1 cellular context compared by ENCODE assay signal in genomic region chr9:99222416-99223280, GRCh38.
TF ChIP-seq lines count a peak whose summit lies in the region.

No MANE protein-coding gene starts in this region.

TF ChIP-seq in K562, 482 proteins besides CTCF, POLR2A, EP300 and RAD21 (continued from another document and continues in another):
- TF ChIP-seq, protein P1, sequence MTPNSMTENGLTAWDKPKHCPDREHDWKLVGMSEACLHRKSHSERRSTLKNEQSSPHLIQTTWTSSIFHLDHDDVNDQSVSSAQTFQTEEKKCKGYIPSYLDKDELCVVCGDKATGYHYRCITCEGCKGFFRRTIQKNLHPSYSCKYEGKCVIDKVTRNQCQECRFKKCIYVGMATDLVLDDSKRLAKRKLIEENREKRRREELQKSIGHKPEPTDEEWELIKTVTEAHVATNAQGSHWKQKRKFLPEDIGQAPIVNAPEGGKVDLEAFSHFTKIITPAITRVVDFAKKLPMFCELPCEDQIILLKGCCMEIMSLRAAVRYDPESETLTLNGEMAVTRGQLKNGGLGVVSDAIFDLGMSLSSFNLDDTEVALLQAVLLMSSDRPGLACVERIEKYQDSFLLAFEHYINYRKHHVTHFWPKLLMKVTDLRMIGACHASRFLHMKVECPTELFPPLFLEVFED (CRISPR knock-in tag; conservative IDR thresholded peaks at IDR 0.05), result no peak
- TF ChIP-seq MECOM (CRISPR knock-in tag; IDR thresholded peaks at IDR 0.05) (no peak), ZBTB33 (CRISPR knock-in tag; IDR thresholded peaks at IDR 0.05) (no peak), MAX (CRISPR knock-in tag; IDR thresholded peaks at IDR 0.05) (no peak), ZNF507 (tag; conservative IDR thresholded peaks at IDR 0.05) (no peak), PHF8 (IDR thresholded peaks at IDR 0.05; ENCODE audit: borderline replicate concordance, low read length) (no peak), E2F6 (IDR thresholded peaks at IDR 0.05; ENCODE audit: borderline replicate concordance in 1 of 2, extremely low read depth in 1 of 2, insufficient read depth in 1 of 2, insufficient read length in 1 of 2, low read depth in 1 of 2, low read length in 1 of 2, poor library complexity in 1 of 2, severe bottlenecking in 1 of 2) (no peak), MEF2A (IDR thresholded peaks at IDR 0.05; ENCODE audit: control insufficient read depth, low read depth, low read length) (no peak), ZNF76 (CRISPR knock-in tag; IDR thresholded peaks at IDR 0.05; ENCODE audit: borderline replicate concordance) (no peak), HMGXB4 (CRISPR knock-in tag; IDR thresholded peaks at IDR 0.05) (no peak), U2AF2 (optimal IDR thresholded peaks at IDR 0.05; ENCODE audit: low read depth, low read length) (no peak), BACH1 (tag; IDR thresholded peaks at IDR 0.05) (no peak), KLF10 (CRISPR knock-in tag; IDR thresholded peaks at IDR 0.05) (no peak), DNMT1 (IDR thresholded peaks at IDR 0.05) (no peak), LARP7 (IDR thresholded peaks at IDR 0.05) (no peak), ETS2 (tag; IDR thresholded peaks at IDR 0.05; ENCODE audit: borderline replicate concordance, poor library complexity, severe bottlenecking) (no peak), HMG20B (CRISPR knock-in tag; IDR thresholded peaks at IDR 0.05) (no peak), RFX5 (IDR thresholded peaks at IDR 0.05; ENCODE audit: low read depth, low read length) (no peak), TEAD2 (tag; IDR thresholded peaks at IDR 0.05) (no peak), ARID1B (IDR thresholded peaks at IDR 0.05) (0 out of 2 replicates have a peak, but pooled peaks have one; percentile 1), TAF1 (IDR thresholded peaks at IDR 0.05; ENCODE audit: control insufficient read depth, extremely low read depth, insufficient read depth, low read length, severe bottlenecking) (peak; percentile 16), GTF2F1 (IDR thresholded peaks at IDR 0.05; ENCODE audit: low read depth, low read length) (no peak), ZNF57 (CRISPR knock-in tag; IDR thresholded peaks at IDR 0.05) (no peak), ZFP91 (CRISPR knock-in tag; IDR thresholded peaks at IDR 0.05) (no peak), SIRT6 (IDR thresholded peaks at IDR 0.05; ENCODE audit: low read depth, low read length) (no peak), TBL1XR1 (IDR thresholded peaks at IDR 0.05; ENCODE audit: low read length in 2 of 2) (no peak), BCL6 (CRISPR knock-in tag; IDR thresholded peaks at IDR 0.05) (no peak), ZNF717 (CRISPR knock-in tag; IDR thresholded peaks at IDR 0.05) (no peak), ATF3 (IDR thresholded peaks at IDR 0.05) (no peak), ATF3 (CRISPR knock-in tag; conservative IDR thresholded peaks at IDR 0.05) (no peak)
- TF ChIP-seq, protein P2, sequence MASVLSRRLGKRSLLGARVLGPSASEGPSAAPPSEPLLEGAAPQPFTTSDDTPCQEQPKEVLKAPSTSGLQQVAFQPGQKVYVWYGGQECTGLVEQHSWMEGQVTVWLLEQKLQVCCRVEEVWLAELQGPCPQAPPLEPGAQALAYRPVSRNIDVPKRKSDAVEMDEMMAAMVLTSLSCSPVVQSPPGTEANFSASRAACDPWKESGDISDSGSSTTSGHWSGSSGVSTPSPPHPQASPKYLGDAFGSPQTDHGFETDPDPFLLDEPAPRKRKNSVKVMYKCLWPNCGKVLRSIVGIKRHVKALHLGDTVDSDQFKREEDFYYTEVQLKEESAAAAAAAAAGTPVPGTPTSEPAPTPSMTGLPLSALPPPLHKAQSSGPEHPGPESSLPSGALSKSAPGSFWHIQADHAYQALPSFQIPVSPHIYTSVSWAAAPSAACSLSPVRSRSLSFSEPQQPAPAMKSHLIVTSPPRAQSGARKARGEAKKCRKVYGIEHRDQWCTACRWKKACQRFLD (CRISPR knock-in tag; IDR thresholded peaks at IDR 0.05), result no peak
- TF ChIP-seq, protein P3, sequence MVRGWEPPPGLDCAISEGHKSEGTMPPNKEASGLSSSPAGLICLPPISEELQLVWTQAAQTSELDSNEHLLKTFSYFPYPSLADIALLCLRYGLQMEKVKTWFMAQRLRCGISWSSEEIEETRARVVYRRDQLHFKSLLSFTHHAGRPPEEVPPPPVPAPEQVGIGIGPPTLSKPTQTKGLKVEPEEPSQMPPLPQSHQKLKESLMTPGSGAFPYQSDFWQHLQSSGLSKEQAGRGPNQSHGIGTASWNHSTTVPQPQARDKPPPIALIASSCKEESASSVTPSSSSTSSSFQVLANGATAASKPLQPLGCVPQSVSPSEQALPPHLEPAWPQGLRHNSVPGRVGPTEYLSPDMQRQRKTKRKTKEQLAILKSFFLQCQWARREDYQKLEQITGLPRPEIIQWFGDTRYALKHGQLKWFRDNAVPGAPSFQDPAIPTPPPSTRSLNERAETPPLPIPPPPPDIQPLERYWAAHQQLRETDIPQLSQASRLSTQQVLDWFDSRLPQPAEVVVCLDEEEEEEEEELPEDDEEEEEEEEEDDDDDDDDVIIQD (CRISPR knock-in tag; IDR thresholded peaks at IDR 0.05), result no peak
- TF ChIP-seq, protein P4, sequence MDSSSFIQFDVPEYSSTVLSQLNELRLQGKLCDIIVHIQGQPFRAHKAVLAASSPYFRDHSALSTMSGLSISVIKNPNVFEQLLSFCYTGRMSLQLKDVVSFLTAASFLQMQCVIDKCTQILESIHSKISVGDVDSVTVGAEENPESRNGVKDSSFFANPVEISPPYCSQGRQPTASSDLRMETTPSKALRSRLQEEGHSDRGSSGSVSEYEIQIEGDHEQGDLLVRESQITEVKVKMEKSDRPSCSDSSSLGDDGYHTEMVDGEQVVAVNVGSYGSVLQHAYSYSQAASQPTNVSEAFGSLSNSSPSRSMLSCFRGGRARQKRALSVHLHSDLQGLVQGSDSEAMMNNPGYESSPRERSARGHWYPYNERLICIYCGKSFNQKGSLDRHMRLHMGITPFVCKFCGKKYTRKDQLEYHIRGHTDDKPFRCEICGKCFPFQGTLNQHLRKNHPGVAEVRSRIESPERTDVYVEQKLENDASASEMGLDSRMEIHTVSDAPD (CRISPR knock-in tag; IDR thresholded peaks at IDR 0.05), result no peak
- TF ChIP-seq, protein P5, sequence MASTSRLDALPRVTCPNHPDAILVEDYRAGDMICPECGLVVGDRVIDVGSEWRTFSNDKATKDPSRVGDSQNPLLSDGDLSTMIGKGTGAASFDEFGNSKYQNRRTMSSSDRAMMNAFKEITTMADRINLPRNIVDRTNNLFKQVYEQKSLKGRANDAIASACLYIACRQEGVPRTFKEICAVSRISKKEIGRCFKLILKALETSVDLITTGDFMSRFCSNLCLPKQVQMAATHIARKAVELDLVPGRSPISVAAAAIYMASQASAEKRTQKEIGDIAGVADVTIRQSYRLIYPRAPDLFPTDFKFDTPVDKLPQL (IDR thresholded peaks at IDR 0.05; ENCODE audit: extremely low read depth, insufficient read length), result no peak
- TF ChIP-seq, protein P6, sequence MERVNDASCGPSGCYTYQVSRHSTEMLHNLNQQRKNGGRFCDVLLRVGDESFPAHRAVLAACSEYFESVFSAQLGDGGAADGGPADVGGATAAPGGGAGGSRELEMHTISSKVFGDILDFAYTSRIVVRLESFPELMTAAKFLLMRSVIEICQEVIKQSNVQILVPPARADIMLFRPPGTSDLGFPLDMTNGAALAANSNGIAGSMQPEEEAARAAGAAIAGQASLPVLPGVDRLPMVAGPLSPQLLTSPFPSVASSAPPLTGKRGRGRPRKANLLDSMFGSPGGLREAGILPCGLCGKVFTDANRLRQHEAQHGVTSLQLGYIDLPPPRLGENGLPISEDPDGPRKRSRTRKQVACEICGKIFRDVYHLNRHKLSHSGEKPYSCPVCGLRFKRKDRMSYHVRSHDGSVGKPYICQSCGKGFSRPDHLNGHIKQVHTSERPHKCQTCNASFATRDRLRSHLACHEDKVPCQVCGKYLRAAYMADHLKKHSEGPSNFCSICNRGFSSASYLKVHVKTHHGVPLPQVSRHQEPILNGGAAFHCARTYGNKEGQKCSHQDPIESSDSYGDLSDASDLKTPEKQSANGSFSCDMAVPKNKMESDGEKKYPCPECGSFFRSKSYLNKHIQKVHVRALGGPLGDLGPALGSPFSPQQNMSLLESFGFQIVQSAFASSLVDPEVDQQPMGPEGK (CRISPR knock-in tag; IDR thresholded peaks at IDR 0.05; ENCODE audit: borderline replicate concordance), result no peak
- TF ChIP-seq, protein P7, sequence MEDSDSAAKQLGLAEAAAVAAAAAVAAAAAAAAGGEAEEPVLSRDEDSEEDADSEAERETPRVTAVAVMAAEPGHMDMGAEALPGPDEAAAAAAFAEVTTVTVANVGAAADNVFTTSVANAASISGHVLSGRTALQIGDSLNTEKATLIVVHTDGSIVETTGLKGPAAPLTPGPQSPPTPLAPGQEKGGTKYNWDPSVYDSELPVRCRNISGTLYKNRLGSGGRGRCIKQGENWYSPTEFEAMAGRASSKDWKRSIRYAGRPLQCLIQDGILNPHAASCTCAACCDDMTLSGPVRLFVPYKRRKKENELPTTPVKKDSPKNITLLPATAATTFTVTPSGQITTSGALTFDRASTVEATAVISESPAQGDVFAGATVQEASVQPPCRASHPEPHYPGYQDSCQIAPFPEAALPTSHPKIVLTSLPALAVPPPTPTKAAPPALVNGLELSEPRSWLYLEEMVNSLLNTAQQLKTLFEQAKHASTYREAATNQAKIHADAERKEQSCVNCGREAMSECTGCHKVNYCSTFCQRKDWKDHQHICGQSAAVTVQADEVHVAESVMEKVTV (CRISPR knock-in tag; IDR thresholded peaks at IDR 0.05), result no peak
- TF ChIP-seq, protein P8, sequence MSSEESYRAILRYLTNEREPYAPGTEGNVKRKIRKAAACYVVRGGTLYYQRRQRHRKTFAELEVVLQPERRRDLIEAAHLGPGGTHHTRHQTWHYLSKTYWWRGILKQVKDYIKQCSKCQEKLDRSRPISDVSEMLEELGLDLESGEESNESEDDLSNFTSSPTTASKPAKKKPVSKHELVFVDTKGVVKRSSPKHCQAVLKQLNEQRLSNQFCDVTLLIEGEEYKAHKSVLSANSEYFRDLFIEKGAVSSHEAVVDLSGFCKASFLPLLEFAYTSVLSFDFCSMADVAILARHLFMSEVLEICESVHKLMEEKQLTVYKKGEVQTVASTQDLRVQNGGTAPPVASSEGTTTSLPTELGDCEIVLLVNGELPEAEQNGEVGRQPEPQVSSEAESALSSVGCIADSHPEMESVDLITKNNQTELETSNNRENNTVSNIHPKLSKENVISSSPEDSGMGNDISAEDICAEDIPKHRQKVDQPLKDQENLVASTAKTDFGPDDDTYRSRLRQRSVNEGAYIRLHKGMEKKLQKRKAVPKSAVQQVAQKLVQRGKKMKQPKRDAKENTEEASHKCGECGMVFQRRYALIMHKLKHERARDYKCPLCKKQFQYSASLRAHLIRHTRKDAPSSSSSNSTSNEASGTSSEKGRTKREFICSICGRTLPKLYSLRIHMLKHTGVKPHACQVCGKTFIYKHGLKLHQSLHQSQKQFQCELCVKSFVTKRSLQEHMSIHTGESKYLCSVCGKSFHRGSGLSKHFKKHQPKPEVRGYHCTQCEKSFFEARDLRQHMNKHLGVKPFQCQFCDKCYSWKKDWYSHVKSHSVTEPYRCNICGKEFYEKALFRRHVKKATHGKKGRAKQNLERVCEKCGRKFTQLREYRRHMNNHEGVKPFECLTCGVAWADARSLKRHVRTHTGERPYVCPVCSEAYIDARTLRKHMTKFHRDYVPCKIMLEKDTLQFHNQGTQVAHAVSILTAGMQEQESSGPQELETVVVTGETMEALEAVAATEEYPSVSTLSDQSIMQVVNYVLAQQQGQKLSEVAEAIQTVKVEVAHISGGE (CRISPR knock-in tag; IDR thresholded peaks at IDR 0.05), result no peak
